Comparison of ENCODE assay signal across 8 cellular contexts in the genomic region with DNA sequence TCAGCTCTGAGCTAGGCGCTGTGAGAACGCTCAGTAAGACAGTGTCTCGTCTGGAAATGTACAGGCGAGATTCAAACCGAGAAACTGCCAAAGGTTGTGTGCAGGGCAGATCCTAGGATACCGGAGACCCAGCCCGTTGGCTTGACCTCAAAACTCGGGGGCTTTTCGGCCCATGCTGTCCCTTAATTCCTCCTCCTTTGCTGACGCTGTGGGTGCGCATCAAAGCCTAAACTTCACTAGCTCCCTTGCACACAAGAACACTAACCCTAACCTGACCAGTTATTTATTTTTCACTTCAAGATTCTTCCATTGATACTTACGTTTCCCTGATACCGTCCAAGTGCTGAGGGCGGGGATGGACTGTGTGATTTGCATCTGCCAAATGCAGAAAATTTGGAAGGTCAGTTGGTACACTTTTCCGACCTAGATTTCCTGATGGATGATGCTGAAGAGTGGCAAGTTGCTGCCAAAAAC. TPM values are rescaled to one million over a fixed set of nuclear protein-coding genes. Genes with fewer than 3 reads are reported as not detected.
DNase-seq lines count a peak whose midpoint lies in the region; ATAC-seq and TF ChIP-seq lines count a peak whose summit lies in the region.

No MANE protein-coding gene starts in this region.

- peak overlapping the region; percentile 87 for H3K4me3 Mint-ChIP-seq in activated T-helper 1 cell treated with anti-CD3 and anti-CD28 coated beads, Interleukin-12 subunit alpha, Interleukin-12 subunit beta, Interleukin-2, Interleukin-4 antibody, amounts not matched to agents 30 ng/mL and 10 ng/mL and 1 ng/mL, durations not matched to agents 14 hours and 24 hours and 36 hours
- H3K4me3 Mint-ChIP-seq in stimulated activated memory B cell treated with anti-CD40 and anti-IgM and Interleukin-4, amounts not matched to agents 10 μg/mL and 1 μg/mL and 100 μg/mL, for 72 hours, result peak overlapping the region; percentile 88

- no peaks in the 10 kb centered on the region for H3K27me3 ChIP-seq in right atrium auricular region

- H3K27ac ChIP-seq in right atrium auricular region, result peak overlapping the region; percentile 92 to 99

- H3K27me3 Mint-ChIP-seq in activated T-helper 1 cell treated with anti-CD3 and anti-CD28 coated beads, Interleukin-12 subunit alpha, Interleukin-12 subunit beta, Interleukin-2, Interleukin-4 antibody, amounts not matched to agents 30 ng/mL and 10 ng/mL and 1 ng/mL, durations not matched to agents 14 hours and 24 hours and 36 hours (ENCODE audit: insufficient read depth), result no peaks in the 10 kb centered on the region
- H3K27me3 Mint-ChIP-seq in stimulated activated memory B cell treated with anti-CD40 and anti-IgM and Interleukin-4, amounts not matched to agents 10 μg/mL and 1 μg/mL and 100 μg/mL, for 72 hours, result peaks cover 67% of the 10 kb centered on the region

- peaks cover 19% of the 10 kb centered on the region for H3K36me3 Mint-ChIP-seq in activated T-helper 1 cell treated with anti-CD3 and anti-CD28 coated beads, Interleukin-12 subunit alpha, Interleukin-12 subunit beta, Interleukin-2, Interleukin-4 antibody, amounts not matched to agents 30 ng/mL and 10 ng/mL and 1 ng/mL, durations not matched to agents 14 hours and 24 hours and 36 hours (ENCODE audit: low read depth)
- H3K36me3 Mint-ChIP-seq in stimulated activated memory B cell treated with anti-CD40 and anti-IgM and Interleukin-4, amounts not matched to agents 10 μg/mL and 1 μg/mL and 100 μg/mL, for 72 hours, result no peaks in the 10 kb centered on the region

- no peaks in the 10 kb centered on the region for H3K9me3 ChIP-seq in right atrium auricular region

- peak overlapping the region; percentile 95 for H3K27ac Mint-ChIP-seq in activated T-helper 1 cell treated with anti-CD3 and anti-CD28 coated beads, Interleukin-12 subunit alpha, Interleukin-12 subunit beta, Interleukin-2, Interleukin-4 antibody, amounts not matched to agents 30 ng/mL and 10 ng/mL and 1 ng/mL, durations not matched to agents 14 hours and 24 hours and 36 hours
- H3K27ac Mint-ChIP-seq in stimulated activated memory B cell treated with anti-CD40 and anti-IgM and Interleukin-4, amounts not matched to agents 10 μg/mL and 1 μg/mL and 100 μg/mL, for 72 hours, result peak overlapping the region; percentile 84

- ATAC-seq in stimulated activated memory B cell treated with anti-CD40 and anti-IgM and Interleukin-4, amounts not matched to agents 10 μg/mL and 1 μg/mL and 100 μg/mL, for 72 hours, result no peak
- ATAC-seq in HG02885 (IDR thresholded peaks at IDR 0.05; ENCODE audit: poor library complexity, unreplicated experiment), result no peak

- H3K4me3 ChIP-seq in right atrium auricular region, result peak overlapping the region; percentile 79 to 98

- peaks cover 64% of the 10 kb centered on the region for H3K4me1 Mint-ChIP-seq in activated T-helper 1 cell treated with anti-CD3 and anti-CD28 coated beads, Interleukin-12 subunit alpha, Interleukin-12 subunit beta, Interleukin-2, Interleukin-4 antibody, amounts not matched to agents 30 ng/mL and 10 ng/mL and 1 ng/mL, durations not matched to agents 14 hours and 24 hours and 36 hours (ENCODE audit: low read depth)
- peaks cover 29% of the 10 kb centered on the region for H3K4me1 Mint-ChIP-seq in stimulated activated memory B cell treated with anti-CD40 and anti-IgM and Interleukin-4, amounts not matched to agents 10 μg/mL and 1 μg/mL and 100 μg/mL, for 72 hours

- no peaks in the 10 kb centered on the region for H3K36me3 ChIP-seq in right atrium auricular region

- no peak for TF ChIP-seq CTCF in right atrium auricular region (IDR thresholded peaks at IDR 0.05)

- intact Hi-C loops in activated T-helper 1 cell treated with anti-CD3 and anti-CD28 coated beads, Interleukin-12 subunit alpha, Interleukin-12 subunit beta, Interleukin-2, Interleukin-4 antibody, amounts not matched to agents 30 ng/mL and 10 ng/mL and 1 ng/mL, durations not matched to agents 14 hours and 24 hours and 36 hours (cut with micrococcal nuclease), result loop anchor here (1.0 to 10.0 kb wide), 12 partner anchors 16 to 878 kb away; a partner anchor contains a TSS

- H3K9me3 Mint-ChIP-seq in activated T-helper 1 cell treated with anti-CD3 and anti-CD28 coated beads, Interleukin-12 subunit alpha, Interleukin-12 subunit beta, Interleukin-2, Interleukin-4 antibody, amounts not matched to agents 30 ng/mL and 10 ng/mL and 1 ng/mL, durations not matched to agents 14 hours and 24 hours and 36 hours, result no peaks in the 10 kb centered on the region
- H3K9me3 Mint-ChIP-seq in stimulated activated memory B cell treated with anti-CD40 and anti-IgM and Interleukin-4, amounts not matched to agents 10 μg/mL and 1 μg/mL and 100 μg/mL, for 72 hours, result no peaks in the 10 kb centered on the region

- DNase-seq in DMS 273 (lab: John Stamatoyannopoulos, UW; ENCODE audit: unreplicated experiment) (peak; percentile 39), DMS 273 treated with DMSO at 0.1 percent for 48 hours (lab: John Stamatoyannopoulos, UW) (no peak), right atrium auricular region (ENCODE audit: low spot score) (no peak), NOMO-1 treated with DMSO at 0.1 percent for 48 hours (lab: John Stamatoyannopoulos, UW; ENCODE audit: unreplicated experiment) (no peak), NCI-H187 treated with DMSO at 0.1 percent for 48 hours (lab: John Stamatoyannopoulos, UW) (no peak)
- DNase-seq in activated T-helper 1 cell treated with anti-CD3 and anti-CD28 coated beads, Interleukin-12 subunit alpha, Interleukin-12 subunit beta, Interleukin-2, Interleukin-4 antibody, amounts not matched to agents 30 ng/mL and 10 ng/mL and 1 ng/mL, durations not matched to agents 14 hours and 24 hours and 36 hours (ENCODE audit: low spot score), result no peak

- peaks cover 0 to 39% of the 10 kb centered on the region in 2 donors for H3K4me1 ChIP-seq in right atrium auricular region

RNA-seq across cellular contexts. Expression of a gene that starts 1.0 kb away (rescaled TPM):
- total RNA-seq in activated T-helper 1 cell treated with anti-CD3 and anti-CD28 coated beads, Interleukin-12 subunit alpha, Interleukin-12 subunit beta, Interleukin-2, Interleukin-4 antibody, amounts not matched to agents 30 ng/mL and 10 ng/mL and 1 ng/mL, durations not matched to agents 14 hours and 24 hours and 36 hours, result 89.2 and 94.0 TPM in 2 replicates
- 10 to 100 TPM; 50.4 to 62.6 TPM for total RNA-seq in right atrium auricular region
